ENCODE assay signal across 1 cellular context in genomic region chr7:93231799-93232672, GRCh38.
TF ChIP-seq lines count a peak whose summit lies in the region.

TSS of gene VPS50 (plus strand) at chr7:93232366. CDS start at chr7:93232468, 102 bp downstream.

TF ChIP-seq in HEK293, 187 proteins besides CTCF, POLR2A, EP300 and RAD21 (continued from another document and continues in another):
- TF ChIP-seq ZNF148 (tag by site-specific recombination; IDR thresholded peaks at IDR 0.05; ENCODE audit: borderline replicate concordance) (no peak), ZNF548 (tag by site-specific recombination; IDR thresholded peaks at IDR 0.05) (no peak), FEZF1 (tag by site-specific recombination; IDR thresholded peaks at IDR 0.05) (no peak), ZNF623 (tag by site-specific recombination; IDR thresholded peaks at IDR 0.05) (no peak; the same call in 1 of the 2 replicates), PRDM6 (tag by site-specific recombination; IDR thresholded peaks at IDR 0.05) (no peak), ZSCAN23 (tag by site-specific recombination; IDR thresholded peaks at IDR 0.05) (no peak), ZFP41 (tag by site-specific recombination; IDR thresholded peaks at IDR 0.05; ENCODE audit: borderline replicate concordance) (no peak), ZBTB20 (tag by site-specific recombination; IDR thresholded peaks at IDR 0.05) (peak; percentile 81), ZNF776 (tag by site-specific recombination; IDR thresholded peaks at IDR 0.05; ENCODE audit: borderline replicate concordance) (no peak), ZNF214 (tag by site-specific recombination; IDR thresholded peaks at IDR 0.05; ENCODE audit: borderline replicate concordance) (no peak), ZNF558 (tag by site-specific recombination; IDR thresholded peaks at IDR 0.05) (no peak), KLF9 (tag by site-specific recombination; IDR thresholded peaks at IDR 0.05; ENCODE audit: low read depth) (peak; percentile 60; the same call in 1 of the 2 replicates), ZNF777 (tag by site-specific recombination; IDR thresholded peaks at IDR 0.05; ENCODE audit: borderline replicate concordance) (no peak), ZNF837 (tag by site-specific recombination; IDR thresholded peaks at IDR 0.05) (no peak), KLF16 (tag by site-specific recombination; IDR thresholded peaks at IDR 0.05) (peak; percentile 66), ZSCAN4 (tag by site-specific recombination; IDR thresholded peaks at IDR 0.05) (peak; percentile 44), REST (tag by site-specific recombination; IDR thresholded peaks at IDR 0.05) (no peak), ZNF792 (tag by site-specific recombination; IDR thresholded peaks at IDR 0.05) (no peak), ZNF629 (tag by site-specific recombination; IDR thresholded peaks at IDR 0.05) (no peak; the same call in 1 of the 2 replicates), ZFP69B (tag by site-specific recombination; IDR thresholded peaks at IDR 0.05) (peak; percentile 82), RBAK (tag by site-specific recombination; IDR thresholded peaks at IDR 0.05) (no peak), ZNF561 (tag by site-specific recombination; IDR thresholded peaks at IDR 0.05; ENCODE audit: borderline replicate concordance) (peak; percentile 94), ZXDB (tag by site-specific recombination; IDR thresholded peaks at IDR 0.05) (peak; percentile 92), ZNF10 (tag by site-specific recombination; IDR thresholded peaks at IDR 0.05) (0 out of 2 replicates have a peak, but pooled peaks have one; percentile 14), ZBTB26 (tag by site-specific recombination; optimal IDR thresholded peaks at IDR 0.05) (peak; percentile 30), ZNF311 (tag by site-specific recombination; IDR thresholded peaks at IDR 0.05; ENCODE audit: borderline replicate concordance) (no peak), AEBP2 (tag by site-specific recombination; IDR thresholded peaks at IDR 0.05; ENCODE audit: borderline replicate concordance) (no peak), ZNF394 (tag by site-specific recombination; IDR thresholded peaks at IDR 0.05; ENCODE audit: borderline replicate concordance) (peak; percentile 95), ZNF112 (tag by site-specific recombination; IDR thresholded peaks at IDR 0.05) (no peak), ZNF302 (tag by site-specific recombination; IDR thresholded peaks at IDR 0.05; ENCODE audit: low read depth) (no peak), YY2 (tag by site-specific recombination; IDR thresholded peaks at IDR 0.05) (peak; percentile 99), ZEB2 (tag by site-specific recombination; IDR thresholded peaks at IDR 0.05) (peak; percentile 70), ZFP3 (tag by site-specific recombination; IDR thresholded peaks at IDR 0.05; ENCODE audit: low read depth) (no peak), KLF7 (tag by site-specific recombination; IDR thresholded peaks at IDR 0.05; ENCODE audit: borderline replicate concordance) (no peak), SP2 (tag by site-specific recombination; IDR thresholded peaks at IDR 0.05) (peak; percentile 60), OVOL3 (tag by site-specific recombination; IDR thresholded peaks at IDR 0.05) (peak; percentile 93), ZSCAN16 (tag by site-specific recombination; IDR thresholded peaks at IDR 0.05) (no peak), ZBTB17 (tag by site-specific recombination; IDR thresholded peaks at IDR 0.05) (peak; percentile 97), INSM2 (tag by site-specific recombination; IDR thresholded peaks at IDR 0.05) (0 out of 2 replicates have a peak, but pooled peaks have one; percentile 20), SP3 (tag by site-specific recombination; IDR thresholded peaks at IDR 0.05) (peak; percentile 75), ZFHX2 (tag by site-specific recombination; conservative IDR thresholded peaks at IDR 0.05) (no peak), ZBTB6 (tag by site-specific recombination; IDR thresholded peaks at IDR 0.05) (no peak), BCL11A (tag by site-specific recombination; IDR thresholded peaks at IDR 0.05; ENCODE audit: low read depth) (no peak), ZNF76 (tag by site-specific recombination; IDR thresholded peaks at IDR 0.05; ENCODE audit: borderline replicate concordance, low read depth) (peak; percentile 99), ZNF362 (tag by site-specific recombination; IDR thresholded peaks at IDR 0.05) (no peak), ZNF169 (tag by site-specific recombination; IDR thresholded peaks at IDR 0.05) (no peak), ZIC2 (tag by site-specific recombination; IDR thresholded peaks at IDR 0.05) (peak; percentile 54), ZNF639 (tag by site-specific recombination; IDR thresholded peaks at IDR 0.05) (no peak), ZNF37A (tag by site-specific recombination; IDR thresholded peaks at IDR 0.05) (no peak)
